ENCODE assay signal across 1 cellular context in the genomic region with DNA sequence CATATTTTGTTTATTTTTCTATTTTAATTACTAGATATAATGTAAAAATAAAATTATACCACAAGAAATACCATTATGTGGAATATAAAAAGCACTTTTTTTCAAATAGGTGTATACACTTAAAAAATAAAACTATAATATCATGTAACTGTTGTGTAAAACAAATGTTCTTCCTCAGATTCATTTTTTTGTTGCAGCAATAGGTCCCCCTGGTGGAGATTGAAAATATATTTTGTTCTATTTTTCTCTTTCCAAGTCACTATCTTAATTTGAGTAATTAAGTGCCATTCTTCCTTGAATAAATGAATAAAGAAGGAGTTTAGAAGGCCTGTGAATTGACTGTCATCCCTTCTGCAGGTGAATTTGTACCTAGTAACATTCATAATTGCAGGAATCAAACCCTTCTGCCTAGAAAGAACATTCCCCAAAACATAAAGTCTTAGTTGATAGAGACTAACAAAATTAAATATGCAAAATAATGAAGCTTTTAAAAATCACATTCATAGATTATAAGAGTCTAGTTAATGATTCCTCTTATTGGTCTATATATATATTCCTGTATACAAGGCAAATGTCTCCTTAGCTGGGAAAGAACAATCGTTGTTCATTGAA.
TF ChIP-seq lines count a peak whose summit lies in the region.

No MANE protein-coding gene starts in this region.

TF ChIP-seq in WTC11, 78 proteins besides CTCF, POLR2A, EP300 and RAD21 (continued from another document):
- TF ChIP-seq CBFB (CRISPR knock-in tag; IDR thresholded peaks at IDR 0.05; ENCODE audit: low read depth) (no peak), ZNF232 (CRISPR knock-in tag; IDR thresholded peaks at IDR 0.05) (no peak), ZBTB21 (CRISPR knock-in tag; IDR thresholded peaks at IDR 0.05; ENCODE audit: borderline replicate concordance) (no peak), GRHL2 (CRISPR knock-in tag; IDR thresholded peaks at IDR 0.05; ENCODE audit: insufficient replicate concordance, severe bottlenecking) (no peak)
- TF ChIP-seq, protein P1, sequence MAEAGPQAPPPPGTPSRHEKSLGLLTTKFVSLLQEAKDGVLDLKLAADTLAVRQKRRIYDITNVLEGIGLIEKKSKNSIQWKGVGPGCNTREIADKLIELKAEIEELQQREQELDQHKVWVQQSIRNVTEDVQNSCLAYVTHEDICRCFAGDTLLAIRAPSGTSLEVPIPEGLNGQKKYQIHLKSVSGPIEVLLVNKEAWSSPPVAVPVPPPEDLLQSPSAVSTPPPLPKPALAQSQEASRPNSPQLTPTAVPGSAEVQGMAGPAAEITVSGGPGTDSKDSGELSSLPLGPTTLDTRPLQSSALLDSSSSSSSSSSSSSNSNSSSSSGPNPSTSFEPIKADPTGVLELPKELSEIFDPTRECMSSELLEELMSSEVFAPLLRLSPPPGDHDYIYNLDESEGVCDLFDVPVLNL (CRISPR knock-in tag; IDR thresholded peaks at IDR 0.05; ENCODE audit: borderline replicate concordance, low read depth), result no peak
- TF ChIP-seq, protein P2, sequence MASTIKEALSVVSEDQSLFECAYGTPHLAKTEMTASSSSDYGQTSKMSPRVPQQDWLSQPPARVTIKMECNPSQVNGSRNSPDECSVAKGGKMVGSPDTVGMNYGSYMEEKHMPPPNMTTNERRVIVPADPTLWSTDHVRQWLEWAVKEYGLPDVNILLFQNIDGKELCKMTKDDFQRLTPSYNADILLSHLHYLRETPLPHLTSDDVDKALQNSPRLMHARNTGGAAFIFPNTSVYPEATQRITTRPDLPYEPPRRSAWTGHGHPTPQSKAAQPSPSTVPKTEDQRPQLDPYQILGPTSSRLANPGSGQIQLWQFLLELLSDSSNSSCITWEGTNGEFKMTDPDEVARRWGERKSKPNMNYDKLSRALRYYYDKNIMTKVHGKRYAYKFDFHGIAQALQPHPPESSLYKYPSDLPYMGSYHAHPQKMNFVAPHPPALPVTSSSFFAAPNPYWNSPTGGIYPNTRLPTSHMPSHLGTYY (CRISPR knock-in tag; IDR thresholded peaks at IDR 0.05), result no peak
- TF ChIP-seq, protein P3, sequence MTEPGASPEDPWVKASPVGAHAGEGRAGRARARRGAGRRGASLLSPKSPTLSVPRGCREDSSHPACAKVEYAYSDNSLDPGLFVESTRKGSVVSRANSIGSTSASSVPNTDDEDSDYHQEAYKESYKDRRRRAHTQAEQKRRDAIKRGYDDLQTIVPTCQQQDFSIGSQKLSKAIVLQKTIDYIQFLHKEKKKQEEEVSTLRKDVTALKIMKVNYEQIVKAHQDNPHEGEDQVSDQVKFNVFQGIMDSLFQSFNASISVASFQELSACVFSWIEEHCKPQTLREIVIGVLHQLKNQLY (CRISPR knock-in tag; IDR thresholded peaks at IDR 0.05), result no peak
